24 cellular contexts compared by ENCODE assay signal in genomic region chr3:11346416-11346815, GRCh38.
DNase-seq lines count a peak whose midpoint lies in the region; ATAC-seq and TF ChIP-seq lines count a peak whose summit lies in the region.
"Had no signal": no experiment of that assay in that cellular context is flagged by ENCODE, and none has a peak within 500 bp of the region (broad histone marks: within the 10 kb centered on the region; RNA-seq: fewer than 3 reads in every experiment).

No MANE protein-coding gene starts in this region.

- no peaks in the 10 kb centered on the region for H3K36me3 ChIP-seq in kidney epithelial cell (ENCODE audit: control insufficient read depth, insufficient read depth, low read length)

- no peaks in the 10 kb centered on the region for H3K27me3 ChIP-seq in kidney epithelial cell (ENCODE audit: control insufficient read depth, insufficient read depth, low read length)
- H3K27me3 ChIP-seq: ascending aorta had no signal

- H3K4me3 ChIP-seq in astrocyte of the spinal cord (ENCODE audit: low read depth, low read length) (no peak overlapping the region), kidney epithelial cell (ENCODE audit: low read depth, low read length) (no peak overlapping the region), coronary artery (no peak overlapping the region)
- H3K4me3 ChIP-seq: ascending aorta, GM12878, lung had no signal

- ATAC-seq in natural killer cell treated with Interleukin-12 subunit alpha and Interleukin-12 subunit beta and Interleukin-15 and Interleukin-18, amount 100 ng/mL, for 72 hours = no peak
- ATAC-seq in GM21576 (IDR thresholded peaks at IDR 0.05; ENCODE audit: unreplicated experiment) = no peak
- ATAC-seq: GM12878; sciatic nerve; stimulated activated naive CD8-positive, alpha-beta T cell treated with anti-CD3 and anti-CD28 coated beads, Interleukin-15, Interleukin-2, amounts not matched to agents 100 U/mL and 50 U/mL, for 24 hours had no signal

- H3K4me3 Mint-ChIP-seq in natural killer cell treated with Interleukin-12 subunit alpha and Interleukin-12 subunit beta and Interleukin-15 and Interleukin-18, amount 100 ng/mL, for 72 hours = no peak overlapping the region
- H3K4me3 Mint-ChIP-seq: activated CD4-positive, alpha-beta T cell treated with anti-CD3 and anti-CD28 coated beads, Interleukin-2, amount 10 ng/mL, durations not matched to agents 7 days and 5 days; activated naive CD4-positive, alpha-beta T cell treated with anti-CD3 and anti-CD28 coated beads, Interleukin-2, amount 50 U/mL, for 24 hours had no signal

- H3K27ac ChIP-seq in coronary artery = no peak overlapping the region
- H3K27ac ChIP-seq: ascending aorta had no signal

- H3K27me3 Mint-ChIP-seq in natural killer cell treated with Interleukin-12 subunit alpha and Interleukin-12 subunit beta and Interleukin-15 and Interleukin-18, amount 100 ng/mL, for 72 hours = no peaks in the 10 kb centered on the region
- H3K27me3 Mint-ChIP-seq: activated CD4-positive, alpha-beta T cell treated with anti-CD3 and anti-CD28 coated beads, Interleukin-2, amount 10 ng/mL, durations not matched to agents 7 days and 5 days; activated naive CD4-positive, alpha-beta T cell treated with anti-CD3 and anti-CD28 coated beads, Interleukin-2, amount 50 U/mL, for 24 hours had no signal

- no peak for TF ChIP-seq CTCF in astrocyte of the spinal cord (IDR thresholded peaks at IDR 0.05; ENCODE audit: low read depth, low read length)
- TF ChIP-seq CTCF in kidney epithelial cell (IDR thresholded peaks at IDR 0.05; ENCODE audit: insufficient read depth, low read length, poor library complexity, severe bottlenecking) = no peak
- TF ChIP-seq CTCF in coronary artery (IDR thresholded peaks at IDR 0.05) = no peak

- H3K9me3 Mint-ChIP-seq in natural killer cell treated with Interleukin-12 subunit alpha and Interleukin-12 subunit beta and Interleukin-15 and Interleukin-18, amount 100 ng/mL, for 72 hours = no peaks in the 10 kb centered on the region
- H3K9me3 Mint-ChIP-seq: activated naive CD4-positive, alpha-beta T cell treated with anti-CD3 and anti-CD28 coated beads, Interleukin-2, amount 50 U/mL, for 24 hours had no signal

- H3K4me1 Mint-ChIP-seq in natural killer cell treated with Interleukin-12 subunit alpha and Interleukin-12 subunit beta and Interleukin-15 and Interleukin-18, amount 100 ng/mL, for 72 hours (ENCODE audit: low read depth in 2 of 2) = no peaks in the 10 kb centered on the region
- H3K4me1 Mint-ChIP-seq: activated CD4-positive, alpha-beta T cell treated with anti-CD3 and anti-CD28 coated beads, Interleukin-2, amount 10 ng/mL, durations not matched to agents 7 days and 5 days; activated naive CD4-positive, alpha-beta T cell treated with anti-CD3 and anti-CD28 coated beads, Interleukin-2, amount 50 U/mL, for 24 hours had no signal

- H3K36me3 Mint-ChIP-seq in natural killer cell treated with Interleukin-12 subunit alpha and Interleukin-12 subunit beta and Interleukin-15 and Interleukin-18, amount 100 ng/mL, for 72 hours = peaks cover 29% of the 10 kb centered on the region

- in situ Hi-C loops in astrocyte of the spinal cord (cut with HindIII; ENCODE audit: low sequenced_read_pairs) = no loop called here

- DNase-seq in A172 (ENCODE audit: low spot score) (peak; percentile 15), HT1080 (ENCODE audit: low read depth) (peak; percentile 38), astrocyte of the spinal cord (ENCODE audit: low read depth, low spot score) (peak; percentile 38), kidney epithelial cell (ENCODE audit: low read depth) (peak; percentile 42), inferior parietal cortex (ENCODE audit: extremely low spot score) (no peak), coronary artery (ENCODE audit: low spot score) (no peak)
- no peak for DNase-seq in natural killer cell treated with Interleukin-12 subunit alpha and Interleukin-12 subunit beta and Interleukin-15 and Interleukin-18, amount 100 ng/mL, for 72 hours (ENCODE audit: low spot score)
- DNase-seq: activated CD4-positive, alpha-beta T cell treated with anti-CD3 and anti-CD28 coated beads, Interleukin-2, amount 10 ng/mL, durations not matched to agents 7 days and 5 days; C1 segment of cervical spinal cord; DND-41; erythroblast; foreskin fibroblast; hypothalamus; NCI-H1092 treated with DMSO at 0.1 percent for 48 hours; NCI-H187 treated with DMSO at 0.1 percent for 48 hours; NCI-H748 treated with DMSO at 0.1 percent for 48 hours; stimulated activated CD4-positive, alpha-beta T cell treated with anti-CD3 and anti-CD28 coated beads, Interleukin-4, amount 100 ng/mL, for 4 hours; stimulated activated naive CD8-positive, alpha-beta T cell treated with anti-CD3 and anti-CD28 coated beads, Interleukin-15, Interleukin-2, amounts not matched to agents 100 U/mL and 50 U/mL, for 24 hours had no signal

- no peak overlapping the region for H3K27ac Mint-ChIP-seq in natural killer cell treated with Interleukin-12 subunit alpha and Interleukin-12 subunit beta and Interleukin-15 and Interleukin-18, amount 100 ng/mL, for 72 hours
- H3K27ac Mint-ChIP-seq: activated CD4-positive, alpha-beta T cell treated with anti-CD3 and anti-CD28 coated beads, Interleukin-2, amount 10 ng/mL, durations not matched to agents 7 days and 5 days; activated naive CD4-positive, alpha-beta T cell treated with anti-CD3 and anti-CD28 coated beads, Interleukin-2, amount 50 U/mL, for 24 hours had no signal

Comparison
In these comparisons a context has a peak if more than half of its experiments do, and no peak if none do; other contexts are left out.
1. DNase-seq: peak in A172 (single experiment), HT1080 (single experiment), astrocyte of the spinal cord (single experiment) and kidney epithelial cell (single experiment); none in inferior parietal cortex (single experiment), coronary artery (single experiment) and natural killer cell treated with Interleukin-12 subunit alpha and Interleukin-12 subunit beta and Interleukin-15 and Interleukin-18, amount 100 ng/mL, for 72 hours (single experiment).